8 cellular contexts compared by ENCODE assay signal in genomic region chr12:42143401-42144173, GRCh38. TPM values are rescaled to one million over a fixed set of nuclear protein-coding genes. Genes with fewer than 3 reads are reported as not detected.
DNase-seq lines count a peak whose midpoint lies in the region; ATAC-seq and TF ChIP-seq lines count a peak whose summit lies in the region.

No MANE protein-coding gene starts in this region.

- peak overlapping the region; percentile 87 for H3K27ac Mint-ChIP-seq in T-helper 2 cell treated with Interferon-gamma antibody and Interleukin-4, amounts not matched to agents 5 μg/mL and 100 μg/mL, for 36 hours

- peak; percentile 41 for DNase-seq in NCI-H510A treated with DMSO at 0.1 percent for 48 hours (lab: John Stamatoyannopoulos, UW)
- no peak for DNase-seq in NCI-H510A (lab: John Stamatoyannopoulos, UW)
- DNase-seq in T-helper 2 cell treated with Interferon-gamma antibody and Interleukin-4, amounts not matched to agents 5 μg/mL and 100 μg/mL, for 36 hours (ENCODE audit: low spot score) = no peak
- no peak for DNase-seq in fibroblast of villous mesenchyme (ENCODE audit: low read depth)
- DNase-seq in pons (ENCODE audit: low spot score) = peak; percentile 45
- DNase-seq in NCI-H345 (lab: John Stamatoyannopoulos, UW) = no peak

- H3K4me3 ChIP-seq in fibroblast of villous mesenchyme (ENCODE audit: low read depth, low read length) = peak overlapping the region; percentile 77

- peaks cover 3% of the 10 kb centered on the region for H3K36me3 Mint-ChIP-seq in T-helper 2 cell treated with Interferon-gamma antibody and Interleukin-4, amounts not matched to agents 5 μg/mL and 100 μg/mL, for 36 hours (ENCODE audit: low read depth)

- ATAC-seq in HG03354 (IDR thresholded peaks at IDR 0.05; ENCODE audit: poor library complexity, severe bottlenecking, unreplicated experiment) (peak; percentile 3), HG03025 (IDR thresholded peaks at IDR 0.05; ENCODE audit: low FRiP score, unreplicated experiment) (no peak)

- no peak for TF ChIP-seq CTCF in fibroblast of villous mesenchyme (IDR thresholded peaks at IDR 0.05; ENCODE audit: insufficient read depth, low read depth, low read length)

- H3K27me3 Mint-ChIP-seq in T-helper 2 cell treated with Interferon-gamma antibody and Interleukin-4, amounts not matched to agents 5 μg/mL and 100 μg/mL, for 36 hours (ENCODE audit: low read depth) = peaks cover 6% of the 10 kb centered on the region

- H3K9me3 Mint-ChIP-seq in T-helper 2 cell treated with Interferon-gamma antibody and Interleukin-4, amounts not matched to agents 5 μg/mL and 100 μg/mL, for 36 hours = no peaks in the 10 kb centered on the region

- H3K4me1 Mint-ChIP-seq in T-helper 2 cell treated with Interferon-gamma antibody and Interleukin-4, amounts not matched to agents 5 μg/mL and 100 μg/mL, for 36 hours (ENCODE audit: low read depth) = peaks cover 33% of the 10 kb centered on the region

- H3K4me3 Mint-ChIP-seq in T-helper 2 cell treated with Interferon-gamma antibody and Interleukin-4, amounts not matched to agents 5 μg/mL and 100 μg/mL, for 36 hours = peak overlapping the region; percentile 94

RNA-seq across cellular contexts. Expression of gene GXYLT1, which starts 1.1 kb away (rescaled TPM):
- total RNA-seq in fibroblast of villous mesenchyme = 11.0 and 22.0 TPM in 2 replicates

Comparison
In these comparisons a context has a peak if more than half of its experiments do, and no peak if none do; other contexts are left out.
1. DNase-seq: peak in NCI-H510A treated with DMSO at 0.1 percent for 48 hours (single experiment) and pons (single experiment); none in NCI-H510A (single experiment), T-helper 2 cell treated with Interferon-gamma antibody and Interleukin-4, amounts not matched to agents 5 μg/mL and 100 μg/mL, for 36 hours (single experiment), fibroblast of villous mesenchyme (single experiment) and NCI-H345 (single experiment).